Comparison of ENCODE assay signal across 24 cellular contexts in genomic region chr9:77803423-77803822, GRCh38.
DNase-seq lines count a peak whose midpoint lies in the region; ATAC-seq, FAIRE-seq and TF ChIP-seq lines count a peak whose summit lies in the region.
"Had no signal": no experiment of that assay in that cellular context is flagged by ENCODE, and none has a peak within 500 bp of the region (broad histone marks: within the 10 kb centered on the region; RNA-seq: fewer than 3 reads in every experiment).

No MANE protein-coding gene starts in this region.

- no peaks in the 10 kb centered on the region for H3K27me3 ChIP-seq in dorsolateral prefrontal cortex
- H3K27me3 ChIP-seq: BLaER1 treated with 17β-estradiol and CSF1 and Interleukin-3, amounts not matched to agents 10 nM and 100 nM; MG63 had no signal

- TF ChIP-seq EP300 in A549 (IDR thresholded peaks at IDR 0.05) = no peak

- no peak for TF ChIP-seq CTCF in A549 (IDR thresholded peaks at IDR 0.05)
- TF ChIP-seq CTCF in HFFc6 (IDR thresholded peaks at IDR 0.05) = no peak
- TF ChIP-seq CTCF in dorsolateral prefrontal cortex (IDR thresholded peaks at IDR 0.05 in 54 of 56, conservative IDR thresholded peaks at IDR 0.05 in 2 of 56; ENCODE audit: low read depth in 1 of 56, partially characterized antibody in 56 of 56) = no peak

- no peaks in the 10 kb centered on the region for H3K9me3 Mint-ChIP-seq in HFFc6
- H3K9me3 Mint-ChIP-seq: CD4-positive, alpha-beta T cell; GM23338 had no signal

- no peaks in the 10 kb centered on the region for H3K27me3 Mint-ChIP-seq in HFFc6 (ENCODE audit: insufficient read depth)
- H3K27me3 Mint-ChIP-seq: CD4-positive, alpha-beta T cell had no signal

- intact Hi-C loops in dorsolateral prefrontal cortex (cut with DNase I) = no loop called here

- no peaks in the 10 kb centered on the region for H3K9me3 ChIP-seq in A549
- H3K9me3 ChIP-seq: BLaER1 treated with 17β-estradiol and CSF1 and Interleukin-3, amounts not matched to agents 10 nM and 100 nM; MG63 had no signal

- H3K27ac ChIP-seq in A549 (no peak overlapping the region), dorsolateral prefrontal cortex (peak overlapping the region in 46 of 59 donors; percentile 4 to 82 (median 62)), substantia nigra (ENCODE audit: low read depth, low read length, poor library complexity, severe bottlenecking) (peak overlapping the region; percentile 40)
- H3K27ac ChIP-seq: BLaER1 treated with 17β-estradiol and CSF1 and Interleukin-3, amounts not matched to agents 10 nM and 100 nM; HL-60; RWPE1 had no signal

- peaks cover 28% of the 10 kb centered on the region for H3K4me1 ChIP-seq in A549

- no peak overlapping the region for H3K4me2 ChIP-seq in A549
- H3K4me2 ChIP-seq: BLaER1 treated with 17β-estradiol and CSF1 and Interleukin-3, amounts not matched to agents 10 nM and 100 nM; GM23338 had no signal

- H3K4me3 ChIP-seq in A549 = no peak overlapping the region
- no peak overlapping the region for H3K4me3 ChIP-seq in dorsolateral prefrontal cortex
- H3K4me3 ChIP-seq: BLaER1 treated with 17β-estradiol and CSF1 and Interleukin-3, amounts not matched to agents 10 nM and 100 nM; GM23338; MG63 had no signal

- H3K36me3 Mint-ChIP-seq in HFFc6 (ENCODE audit: low read depth) = peaks cover 17% of the 10 kb centered on the region

- no peak for ATAC-seq in A549
- ATAC-seq: GM23338, HepG2, Panc1 had no signal

- FAIRE-seq in A549 (lab: Jason Lieb, UNC) = no peak
- FAIRE-seq: D721Med, HepG2 had no signal

- no peak for TF ChIP-seq POLR2A in A549 (IDR thresholded peaks at IDR 0.05; ENCODE audit: low read length)

- peak overlapping the region; percentile 11; the same call in 1 of the 2 replicates for H3K27ac Mint-ChIP-seq in HFFc6
- H3K27ac Mint-ChIP-seq: CD4-positive, alpha-beta T cell; GM23338 had no signal

- POLR2A ChIA-PET in A549 (lab: Yijun Ruan, JAX) = no interaction called here

- CTCF ChIA-PET in A549 (lab: Yijun Ruan, JAX) = interaction anchor here (0.9 kb wide), 1 partner anchor 232 kb away, joined by 3 read pairs; no protein-coding TSS in a partner anchor

- no peak overlapping the region for H3K4me3 Mint-ChIP-seq in HFFc6
- H3K4me3 Mint-ChIP-seq: CD4-positive, alpha-beta T cell; GM23338 had no signal

- DNase-seq in A549 (ENCODE audit: low read depth in 1 of 2, low spot score in 1 of 2) (no peak), HFFc6 (no peak), dorsolateral prefrontal cortex (no peak), substantia nigra (lab: John Stamatoyannopoulos, UW) (no peak), GF-D8 (lab: John Stamatoyannopoulos, UW) (no peak), SHP77 treated with DMSO at 0.1 percent for 48 hours (lab: John Stamatoyannopoulos, UW) (no peak), HUDEP-2 (lab: John Stamatoyannopoulos, UW; ENCODE audit: unreplicated experiment in 76 of 76) (no peak)
- DNase-seq: AML-193; CD4-positive, alpha-beta T cell; HCEC 1CT; KBM-7; MG63; NCI-H2107; NCI-H446; NCI-H526; NCI-H82; SW 1271 had no signal

- TF ChIP-seq RAD21 in A549 (conservative IDR thresholded peaks at IDR 0.05 in 1 of 2, IDR thresholded peaks at IDR 0.05 in 1 of 2) = no peak

- WGBS in A549 (ENCODE audit: missing lambda C conversion rate) = 69% methylated on average over 1 of the region's 1 CpG

- H3K4me1 Mint-ChIP-seq in HFFc6 (ENCODE audit: low read depth) = peaks cover 43% of the 10 kb centered on the region

TF ChIP-seq in A549, 52 proteins besides CTCF, POLR2A, EP300 and RAD21:
- TF ChIP-seq SMC3 (IDR thresholded peaks at IDR 0.05) (no peak), MAFK (IDR thresholded peaks at IDR 0.05; ENCODE audit: partially characterized antibody) (peak; percentile 56)
TF ChIP-seq in A549: peak in this region for 1.

Comparison
In these comparisons a context has a peak if more than half of its experiments do, and no peak if none do; other contexts are left out.
1. H3K27ac ChIP-seq: peak in dorsolateral prefrontal cortex (46 of 59) and substantia nigra (single experiment); none in A549 (0 of 2).